9 cellular contexts compared by ENCODE assay signal in the genomic region with DNA sequence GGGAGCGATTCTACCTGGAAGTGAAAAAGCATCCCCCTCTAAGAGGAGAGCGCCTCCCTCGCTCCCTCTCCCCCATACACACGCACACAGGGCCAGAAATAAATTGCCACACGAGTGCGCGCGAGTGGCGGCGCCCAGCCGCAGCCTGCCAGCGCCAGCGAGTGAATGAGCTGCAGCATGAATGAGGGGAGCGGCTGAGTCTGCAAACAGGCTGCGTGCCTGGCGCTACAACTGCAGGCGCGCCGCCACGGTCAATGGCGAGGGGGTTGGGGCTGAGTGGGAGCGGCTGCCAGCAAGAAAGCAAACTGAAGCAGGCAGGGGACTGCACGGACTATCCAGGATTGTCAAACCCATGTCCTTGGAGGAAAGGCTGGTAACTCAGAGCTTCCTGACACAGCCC. TPM values are rescaled to one million over a fixed set of nuclear protein-coding genes. Genes with fewer than 3 reads are reported as not detected.
DNase-seq lines count a peak whose midpoint lies in the region; ATAC-seq and TF ChIP-seq lines count a peak whose summit lies in the region.
"Had no signal": no experiment of that assay in that cellular context is flagged by ENCODE, and none has a peak within 500 bp of the region (broad histone marks: within the 10 kb centered on the region; RNA-seq: fewer than 3 reads in every experiment).

No MANE protein-coding gene starts in this region.

- 5 to 15% methylated on average over 16 to 23 of the region's 23 CpGs for WGBS in endodermal cell (ENCODE audit: insufficient coverage in 1 of 2, insufficient read length in 1 of 2), 2 experiments
- 1% methylated on average over 20 of the region's 23 CpGs for WGBS in suprapubic skin

- ATAC-seq in GM21619 (IDR thresholded peaks at IDR 0.05; ENCODE audit: unreplicated experiment) (no peak), HG03097 (IDR thresholded peaks at IDR 0.05; ENCODE audit: low FRiP score, unreplicated experiment) (no peak)

- no peaks in the 10 kb centered on the region for H3K9me3 ChIP-seq in endodermal cell (ENCODE audit: control insufficient read depth, low read length)
- H3K9me3 ChIP-seq in suprapubic skin, result no peaks in the 10 kb centered on the region

- no peak for TF ChIP-seq EP300 in suprapubic skin (IDR thresholded peaks at IDR 0.05)

- H3K36me3 Mint-ChIP-seq in endodermal cell (ENCODE audit: low read depth), result no peaks in the 10 kb centered on the region

- peaks cover 5% of the 10 kb centered on the region for H3K27me3 Mint-ChIP-seq in endodermal cell (ENCODE audit: insufficient read depth)

- no peaks in the 10 kb centered on the region for H3K36me3 ChIP-seq in endodermal cell (ENCODE audit: control insufficient read depth, insufficient read depth, low read length)
- H3K36me3 ChIP-seq in suprapubic skin, result no peaks in the 10 kb centered on the region

- no peaks in the 10 kb centered on the region for H3K9me3 Mint-ChIP-seq in endodermal cell
- H3K9me3 Mint-ChIP-seq: central memory CD8-positive, alpha-beta T cell had no signal

- no peak for TF ChIP-seq CTCF in endodermal cell (conservative IDR thresholded peaks at IDR 0.05)
- no peak for TF ChIP-seq CTCF in suprapubic skin (IDR thresholded peaks at IDR 0.05)

- H3K4me1 ChIP-seq in endodermal cell (ENCODE audit: control insufficient read depth, insufficient read depth, low read length) (peaks cover 4% of the 10 kb centered on the region), suprapubic skin (peaks cover 12% of the 10 kb centered on the region)

- no peaks in the 10 kb centered on the region for H3K4me1 Mint-ChIP-seq in endodermal cell
- H3K4me1 Mint-ChIP-seq: central memory CD8-positive, alpha-beta T cell had no signal

- H3K4me3 ChIP-seq in endodermal cell (ENCODE audit: low read length) (peak overlapping the region; percentile 43), suprapubic skin (no peak overlapping the region)

- H3K27ac Mint-ChIP-seq in endodermal cell, result no peak overlapping the region

- H3K4me3 Mint-ChIP-seq in endodermal cell, result no peak overlapping the region
- H3K4me3 Mint-ChIP-seq: central memory CD8-positive, alpha-beta T cell had no signal

- no peak for TF ChIP-seq POLR2A in suprapubic skin (IDR thresholded peaks at IDR 0.05)

- H3K27me3 ChIP-seq in endodermal cell (ENCODE audit: control insufficient read depth, insufficient read depth, low read length, poor library complexity, severe bottlenecking) (peaks cover 39% of the 10 kb centered on the region), suprapubic skin (peaks cover 41% of the 10 kb centered on the region)

- H3K27ac ChIP-seq in endodermal cell (ENCODE audit: low read depth, low read length), result no peak overlapping the region
- H3K27ac ChIP-seq in suprapubic skin, result no peak overlapping the region

- DNase-seq in GM03348 (ENCODE audit: low spot score) (peak; percentile 76), NCI-H510A treated with DMSO at 0.1 percent for 48 hours (lab: John Stamatoyannopoulos, UW) (peak; percentile 15), endodermal cell (peak; percentile 80), middle frontal gyrus (ENCODE audit: extremely low spot score, low spot score) (peak; percentile 72), suprapubic skin (ENCODE audit: low spot score in 2 of 2) (no peak)
- DNase-seq in effector CD8-positive, alpha-beta T cell (lab: John Stamatoyannopoulos, UW), result no peak

- no peak overlapping the region for H3K9ac ChIP-seq in endodermal cell (ENCODE audit: extremely low read depth, low read length, poor library complexity, severe bottlenecking)

RNA-seq across cellular contexts. Expression of gene CAMK1G, which starts 2.2 kb away (rescaled TPM):
- total RNA-seq in endodermal cell (1 to 10 TPM in 1 of 2 donors, under 1 TPM in 1; 0.55 to 2.1 TPM), suprapubic skin (under 1 TPM in 2 of 4 donors, not detected in 2; 0.23 to 0.34 TPM)
- polyA plus RNA-seq in endodermal cell (2013, experiment 1 of 2), result 4.7 TPM
- 3.5 TPM for polyA plus RNA-seq in endodermal cell (2013, experiment 2 of 2)

Comparison
In these comparisons a context has a peak if more than half of its experiments do, and no peak if none do; other contexts are left out.
1. DNase-seq: peak in GM03348 (single experiment), NCI-H510A treated with DMSO at 0.1 percent for 48 hours (single experiment), endodermal cell (single experiment) and middle frontal gyrus (single experiment); none in suprapubic skin (0 of 2) and effector CD8-positive, alpha-beta T cell (single experiment).